21 cellular contexts compared by ENCODE assay signal in the genomic region with DNA sequence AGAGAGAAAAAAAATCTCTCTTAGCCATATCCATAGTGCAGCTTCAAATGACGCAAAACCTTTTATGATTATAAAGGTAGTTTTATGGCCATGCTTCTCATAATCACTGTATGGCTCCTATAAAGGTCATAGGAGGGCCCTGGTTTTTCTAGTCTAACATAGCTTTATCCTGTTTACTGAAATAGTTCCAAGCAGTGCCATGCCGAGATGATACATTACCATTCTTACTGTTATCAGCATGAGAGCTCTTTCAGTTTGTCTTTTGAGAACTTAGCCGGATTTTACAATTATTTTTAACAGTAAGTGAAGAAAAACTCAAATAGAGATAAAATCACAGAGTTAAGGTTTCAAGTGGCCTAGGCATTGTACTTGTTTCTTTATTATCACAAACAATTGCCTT. TPM values are rescaled to one million over a fixed set of nuclear protein-coding genes. Genes with fewer than 3 reads are reported as not detected.
"Had no signal": no experiment of that assay in that cellular context is flagged by ENCODE, and none has a peak within 500 bp of the region (broad histone marks: within the 10 kb centered on the region; RNA-seq: fewer than 3 reads in every experiment).

No MANE protein-coding gene starts in this region.

- DNase-seq: activated CD4-positive, alpha-beta T cell treated with anti-CD3 and anti-CD28 coated beads, Interleukin-2, amount 50 U/mL, for 48 hours; activated T-cell treated with anti-CD3 and anti-CD28 coated beads for 4 hours; amniotic stem cell; effector CD8-positive, alpha-beta T cell; esophagus squamous epithelium; foreskin fibroblast; hippocampal formation; islet precursor cell; lower lobe of right lung; nucleus accumbens; retina; stimulated activated CD4-positive, alpha-beta T cell treated with anti-CD3 and anti-CD28 coated beads, Interleukin-12 subunit alpha, Interleukin-12 subunit beta, amount 100 ng/mL, for 4 hours; stimulated activated CD4-positive, alpha-beta T cell treated with anti-CD3 and anti-CD28 coated beads, Interleukin-1b, Interleukin-23, amount 100 ng/mL, for 48 hours; stimulated activated CD8-positive, alpha-beta memory T cell treated with anti-CD3 and anti-CD28 coated beads, Interleukin-4, amount 100 ng/mL, for 48 hours; stimulated activated naive CD4-positive, alpha-beta T cell; T-helper 17 cell; upper lobe of right lung had no signal

- H3K36me3 Mint-ChIP-seq: activated naive CD8-positive, alpha-beta T cell had no signal

- H3K4me3 ChIP-seq: esophagus squamous epithelium, lower lobe of right lung, upper lobe of right lung had no signal

- H3K27me3 ChIP-seq: esophagus squamous epithelium, upper lobe of right lung had no signal

- H3K27ac ChIP-seq: esophagus squamous epithelium, lower lobe of right lung, upper lobe of right lung had no signal

- H3K9me3 Mint-ChIP-seq: dendritic cell treated with granulocyte-macrophage colony-stimulating factor and Interleukin-4, amounts not matched to agents 40 ng/mL and 50 ng/mL, for 4 days; nephron had no signal

- ATAC-seq: lower lobe of right lung, T-helper 17 cell, upper lobe of right lung had no signal

- H3K27ac Mint-ChIP-seq: activated naive CD8-positive, alpha-beta T cell; dendritic cell treated with granulocyte-macrophage colony-stimulating factor and Interleukin-4, amounts not matched to agents 40 ng/mL and 50 ng/mL, for 4 days; nephron; T-helper 17 cell had no signal

- H3K36me3 ChIP-seq: esophagus squamous epithelium, lower lobe of right lung, upper lobe of right lung had no signal

- H3K27me3 Mint-ChIP-seq: activated naive CD8-positive, alpha-beta T cell; dendritic cell treated with granulocyte-macrophage colony-stimulating factor and Interleukin-4, amounts not matched to agents 40 ng/mL and 50 ng/mL, for 4 days; T-helper 17 cell had no signal

- H3K4me1 ChIP-seq: esophagus squamous epithelium, lower lobe of right lung, upper lobe of right lung had no signal

- H3K9me3 ChIP-seq: esophagus squamous epithelium, lower lobe of right lung, upper lobe of right lung had no signal

- H3K4me3 Mint-ChIP-seq: activated naive CD8-positive, alpha-beta T cell; dendritic cell treated with granulocyte-macrophage colony-stimulating factor and Interleukin-4, amounts not matched to agents 40 ng/mL and 50 ng/mL, for 4 days; nephron; T-helper 17 cell had no signal

- H3K4me1 Mint-ChIP-seq: nephron, T-helper 17 cell had no signal

RNA-seq across cellular contexts. Expression of a gene that starts 35.2 kb away (rescaled TPM):
- total RNA-seq: endothelial cell of umbilical vein, T-helper 17 cell had no signal
